8 cellular contexts compared by ENCODE assay signal in genomic region chr19:29845576-29846176, GRCh38. TPM values are rescaled to one million over a fixed set of nuclear protein-coding genes. Genes with fewer than 3 reads are reported as not detected.
DNase-seq lines count a peak whose midpoint lies in the region; ATAC-seq and TF ChIP-seq lines count a peak whose summit lies in the region.

No MANE protein-coding gene starts in this region.

- peak overlapping the region; percentile 74 for H3K4me3 ChIP-seq in osteoblast (ENCODE audit: insufficient read depth, low read length)

- H3K36me3 Mint-ChIP-seq in activated T-cell treated with anti-CD3 and anti-CD28 coated beads, Interleukin-2, amount 50 U/mL, for 24 hours (ENCODE audit: low read depth): peaks cover 7% of the 10 kb centered on the region

- peak overlapping the region; percentile 98 for H2AFZ ChIP-seq in osteoblast (ENCODE audit: low read length)

- no peaks in the 10 kb centered on the region for H3K36me3 ChIP-seq in osteoblast (ENCODE audit: insufficient read depth, low read length)

- H3K4me3 Mint-ChIP-seq in activated T-cell treated with anti-CD3 and anti-CD28 coated beads, Interleukin-2, amount 50 U/mL, for 24 hours: peak overlapping the region; percentile 92

- H3K27ac ChIP-seq in foreskin keratinocyte (peak overlapping the region; percentile 2), osteoblast (ENCODE audit: low read depth, low read length) (peak overlapping the region; percentile 3)

- peak overlapping the region; percentile 89 for H3K4me2 ChIP-seq in osteoblast (ENCODE audit: insufficient read depth, low read length)

- no peaks in the 10 kb centered on the region for H3K9me3 Mint-ChIP-seq in activated T-cell treated with anti-CD3 and anti-CD28 coated beads, Interleukin-2, amount 50 U/mL, for 24 hours

- H4K20me1 ChIP-seq in osteoblast (ENCODE audit: insufficient read depth, low read length): peaks cover 5% of the 10 kb centered on the region

- peak overlapping the region; percentile 90 for H3K27ac Mint-ChIP-seq in activated T-cell treated with anti-CD3 and anti-CD28 coated beads, Interleukin-2, amount 50 U/mL, for 24 hours

- ATAC-seq in foreskin keratinocyte (peak; percentile 1), HG03521 (IDR thresholded peaks at IDR 0.05; ENCODE audit: unreplicated experiment) (no peak), GM18873 (IDR thresholded peaks at IDR 0.05; ENCODE audit: low FRiP score, unreplicated experiment) (no peak)

- no peaks in the 10 kb centered on the region for H3K27me3 ChIP-seq in foreskin keratinocyte
- H3K27me3 ChIP-seq in osteoblast (ENCODE audit: insufficient read depth, low read length): peaks cover 14% of the 10 kb centered on the region

- H3K9me3 ChIP-seq in osteoblast (ENCODE audit: low read depth, low read length): no peaks in the 10 kb centered on the region

- DNase-seq in SIG-M5 treated with dmso at 0.1 percent for 504 hours (lab: John Stamatoyannopoulos, UW; ENCODE audit: unreplicated experiment) (peak; percentile 54), SIG-M5 (lab: John Stamatoyannopoulos, UW) (no peak), NCI-H1930 (lab: John Stamatoyannopoulos, UW) (peak; percentile 26 to 38), foreskin keratinocyte (peak in 1 of 2 donors; percentile 47), osteoblast (ENCODE audit: insufficient read length, low spot score, missing footprints) (no peak)
- DNase-seq in activated T-cell treated with anti-CD3 and anti-CD28 coated beads, Interleukin-2, amount 50 U/mL, for 24 hours: no peak

- peaks cover 17% of the 10 kb centered on the region for H3K4me1 Mint-ChIP-seq in activated T-cell treated with anti-CD3 and anti-CD28 coated beads, Interleukin-2, amount 50 U/mL, for 24 hours (ENCODE audit: low read depth)

- H3K4me1 ChIP-seq in foreskin keratinocyte: no peaks in the 10 kb centered on the region
- H3K4me1 ChIP-seq in osteoblast (ENCODE audit: insufficient read depth, low read length): peaks cover 10% of the 10 kb centered on the region

- no peaks in the 10 kb centered on the region for H3K79me2 ChIP-seq in osteoblast (ENCODE audit: insufficient read depth, low read length)

- no peak for TF ChIP-seq CTCF in foreskin keratinocyte (conservative IDR thresholded peaks at IDR 0.05)
- TF ChIP-seq CTCF in osteoblast (IDR thresholded peaks at IDR 0.05; ENCODE audit: extremely low read depth, low read depth, low read length): no peak

- no peaks in the 10 kb centered on the region for H3K27me3 Mint-ChIP-seq in activated T-cell treated with anti-CD3 and anti-CD28 coated beads, Interleukin-2, amount 50 U/mL, for 24 hours

RNA-seq across cellular contexts. Expression of gene CCNE1, which starts 33.9 kb away (rescaled TPM):
- total RNA-seq in foreskin keratinocyte: 11.9 and 13.3 TPM in 2 replicates
- polyA plus RNA-seq in foreskin keratinocyte: 11.3 and 11.6 TPM in 2 replicates
- total RNA-seq in osteoblast: 4.7 and 5.0 TPM in 2 replicates

Comparison
In these comparisons a context has a peak if more than half of its experiments do, and no peak if none do; other contexts are left out.
1. DNase-seq: peak in SIG-M5 treated with dmso at 0.1 percent for 504 hours (single experiment) and NCI-H1930 (2 of 2); none in SIG-M5 (single experiment), activated T-cell treated with anti-CD3 and anti-CD28 coated beads, Interleukin-2, amount 50 U/mL, for 24 hours (single experiment) and osteoblast (single experiment).